In genomic region chr1:19066874-19067186, GRCh38 we compare ENCODE assay signal across 1 cellular context.
TF ChIP-seq lines count a peak whose summit lies in the region.

No MANE protein-coding gene starts in this region.

TF ChIP-seq in H1, 55 proteins besides CTCF, POLR2A, EP300 and RAD21:
- TF ChIP-seq NANOG (IDR thresholded peaks at IDR 0.05; ENCODE audit: insufficient read depth, low read depth, low read length, poor library complexity, severe bottlenecking) (no peak), TEAD4 (IDR thresholded peaks at IDR 0.05; ENCODE audit: low read depth, low read length) (no peak), E2F6 (IDR thresholded peaks at IDR 0.05) (no peak), BCL11A (IDR thresholded peaks at IDR 0.05; ENCODE audit: low read depth in 2 of 2, low read length in 2 of 2) (no peak), TCF12 (IDR thresholded peaks at IDR 0.05; ENCODE audit: low read depth, low read length) (no peak)
TF ChIP-seq in H1: peak in this region for 0.
